25 cellular contexts compared by ENCODE assay signal in genomic region chr12:64085996-64086395, GRCh38.
DNase-seq lines count a peak whose midpoint lies in the region; ATAC-seq, FAIRE-seq and TF ChIP-seq lines count a peak whose summit lies in the region.
"Had no signal": no experiment of that assay in that cellular context is flagged by ENCODE, and none has a peak within 500 bp of the region (broad histone marks: within the 10 kb centered on the region; RNA-seq: fewer than 3 reads in every experiment).

No MANE protein-coding gene starts in this region.

- H3K27ac ChIP-seq in A549 = peak overlapping the region; percentile 48 to 91; a peak in 5 of 6 replicates
- H3K27ac ChIP-seq: 22Rv1, left lung, thyroid gland had no signal

- DNase-seq in A549 (ENCODE audit: low read depth in 1 of 2, low spot score in 1 of 2) (peak in 1 of 2 experiments; percentile 61), HAP-1 (ENCODE audit: low spot score in 2 of 2) (peak; percentile 61 to 79), cardiac fibroblast (ENCODE audit: low read depth in 2 of 2) (peak; percentile 28 to 29), foreskin melanocyte (peak; percentile 32), GM13977 (ENCODE audit: low spot score) (no peak), frontal cortex (ENCODE audit: low spot score in 2 of 2) (no peak)
- DNase-seq: activated CD4-positive, alpha-beta T cell treated with anti-CD3 and anti-CD28 coated beads, Interleukin-2, amount 10 ng/mL, durations not matched to agents 24 days and 14 days; activated naive CD8-positive, alpha-beta T cell treated with anti-CD3 and anti-CD28 coated beads, Interleukin-2, amount 50 U/mL, for 24 hours; activated T-cell treated with anti-CD3 and anti-CD28 coated beads, Interleukin-2, amount 50 U/mL, for 4 hours; BE2C; COR-L47; GDM1; left lung; mesendoderm; NCI-H2171; NCI-H524 treated with DMSO at 0.1 percent for 48 hours; PC-9; Right ventricle myocardium superior; stimulated activated naive CD8-positive, alpha-beta T cell treated with anti-CD3 and anti-CD28 coated beads, Interleukin-15, Interleukin-2, amounts not matched to agents 100 U/mL and 50 U/mL, for 24 hours; T-helper 9 cell; thyroid gland had no signal

- WGBS in A549 (ENCODE audit: missing lambda C conversion rate) = 59% methylated on average over 4 of the region's 4 CpGs

- H3K4me2 ChIP-seq in A549 = peak overlapping the region; percentile 25; the same call in 1 of the 3 replicates
- H3K4me2 ChIP-seq: PC-9 had no signal

- ATAC-seq in A549 (no peak; a peak in 1 of 6 replicates), GM18868 (IDR thresholded peaks at IDR 0.05; ENCODE audit: unreplicated experiment) (no peak), HG03045 (IDR thresholded peaks at IDR 0.05; ENCODE audit: unreplicated experiment) (no peak)
- ATAC-seq: activated naive CD8-positive, alpha-beta T cell treated with anti-CD3 and anti-CD28 coated beads, Interleukin-2, amount 50 U/mL, for 24 hours; activated T-cell treated with anti-CD3 and anti-CD28 coated beads, Interleukin-2, amount 50 U/mL, for 4 hours; left lung; stimulated activated naive CD8-positive, alpha-beta T cell treated with anti-CD3 and anti-CD28 coated beads, Interleukin-15, Interleukin-2, amounts not matched to agents 100 U/mL and 50 U/mL, for 24 hours had no signal

- H3K27me3 ChIP-seq in HAP-1 (ENCODE audit: low read depth) = no peaks in the 10 kb centered on the region
- H3K27me3 ChIP-seq: BE2C, left lung, thyroid gland had no signal

- no peak for FAIRE-seq in A549 (lab: Jason Lieb, UNC)
- FAIRE-seq in frontal cortex (lab: Jason Lieb, UNC) = no peak
- FAIRE-seq: GM18507 had no signal

- H3K9me3 ChIP-seq in A549 (no peaks in the 10 kb centered on the region), HAP-1 (no peaks in the 10 kb centered on the region)
- H3K9me3 ChIP-seq: BE2C, left lung, thyroid gland had no signal

- no peak for TF ChIP-seq EP300 in A549 (IDR thresholded peaks at IDR 0.05)

- no peak for TF ChIP-seq POLR2A in A549 (IDR thresholded peaks at IDR 0.05; ENCODE audit: low read length)

- peaks cover 84% of the 10 kb centered on the region for H3K4me1 ChIP-seq in A549
- H3K4me1 ChIP-seq in HAP-1 = peaks cover 60% of the 10 kb centered on the region

- H3K4me3 ChIP-seq in A549 = no peak overlapping the region
- H3K4me3 ChIP-seq in HAP-1 = no peak overlapping the region
- no peak overlapping the region for H3K4me3 ChIP-seq in cardiac fibroblast (replicated peaks in 1 of 2; ENCODE audit: low read depth in 2 of 2, low read length in 2 of 2)
- H3K4me3 ChIP-seq: left lung, PC-9, thyroid gland had no signal

- TF ChIP-seq CTCF in A549 (IDR thresholded peaks at IDR 0.05) (no peak), cardiac fibroblast (IDR thresholded peaks at IDR 0.05; ENCODE audit: low read depth, low read length) (no peak), GM13977 (IDR thresholded peaks at IDR 0.05; ENCODE audit: extremely low read depth, insufficient read depth, missing control alignments) (no peak)

- POLR2A ChIA-PET in A549 (lab: Yijun Ruan, JAX) = interaction anchor here (1.0 kb wide), 1 partner anchor 136 kb away, joined by 3 read pairs; the partner anchor contains the start of gene KICS2

- in situ Hi-C loops in HAP-1 (cut with MboI; ENCODE audit: low sequenced_read_pairs) (no loop called here), GM13977 (cut with MboI; ENCODE audit: low pct_unique_long_range_greater_than_20kb, low sequenced_read_pairs, unreplicated experiment) (no loop called here)

- CTCF ChIA-PET in A549 (lab: Yijun Ruan, JAX) = interaction anchor here (1.0 to 6.7 kb wide), 4 partner anchors 10 to 242 kb away, joined by 3 to 43 read pairs (median 9); partner anchors contain the start of gene SRGAP1

- TF ChIP-seq RAD21 in A549 (conservative IDR thresholded peaks at IDR 0.05 in 1 of 2, IDR thresholded peaks at IDR 0.05 in 1 of 2) = no peak

- H3K36me3 ChIP-seq in HAP-1 (replicated peaks) = no peaks in the 10 kb centered on the region
- H3K36me3 ChIP-seq: left lung, thyroid gland had no signal

TF ChIP-seq in A549, 52 proteins besides CTCF, POLR2A, EP300 and RAD21:
- no peak for TF ChIP-seq HEYL (CRISPR knock-in tag; IDR thresholded peaks at IDR 0.05)
- no peak for TF ChIP-seq NR3C1 (IDR thresholded peaks at IDR 0.05)
- no peak for TF ChIP-seq ESRRA (IDR thresholded peaks at IDR 0.05; ENCODE audit: borderline replicate concordance, low read length)
- no peak for TF ChIP-seq GATA3 (IDR thresholded peaks at IDR 0.05; ENCODE audit: borderline replicate concordance)
- no peak for TF ChIP-seq HOXB13 (CRISPR knock-in tag; IDR thresholded peaks at IDR 0.05; ENCODE audit: low read depth)
- TF ChIP-seq FOSL2 (IDR thresholded peaks at IDR 0.05) = no peak
- TF ChIP-seq FOSL2 (CRISPR knock-in tag; IDR thresholded peaks at IDR 0.05) = no peak

Comparison
In these comparisons a context has a peak if more than half of its experiments do, and no peak if none do; other contexts are left out.
1. DNase-seq: peak in HAP-1 (2 of 2), cardiac fibroblast (2 of 2) and foreskin melanocyte (single experiment); none in GM13977 (single experiment) and frontal cortex (0 of 2).